8 cellular contexts compared by ENCODE assay signal in the genomic region with DNA sequence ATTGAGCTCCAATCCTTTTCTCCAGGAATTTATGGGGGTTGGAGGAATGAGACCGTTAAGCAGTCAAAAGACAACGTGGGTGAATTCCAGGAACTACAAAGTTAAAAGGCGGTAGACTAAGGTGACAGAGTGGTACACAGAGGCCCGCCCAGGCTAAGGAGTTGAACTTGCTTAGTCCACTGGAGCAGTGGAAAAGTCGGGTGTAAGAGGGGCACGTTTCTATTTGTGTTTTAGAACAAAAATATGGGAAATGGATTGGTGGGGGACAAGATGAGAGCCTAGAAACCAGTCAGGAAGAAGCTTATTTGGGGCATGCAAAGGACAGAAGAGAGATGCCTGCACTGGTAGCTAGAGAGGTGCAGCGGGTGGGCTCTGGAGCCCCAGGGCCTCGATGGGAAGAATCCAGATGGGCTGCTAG. TPM values are rescaled to one million over a fixed set of nuclear protein-coding genes. Genes with fewer than 3 reads are reported as not detected.
DNase-seq lines count a peak whose midpoint lies in the region; ATAC-seq and TF ChIP-seq lines count a peak whose summit lies in the region.

No MANE protein-coding gene starts in this region.

- peak overlapping the region; percentile 67 for H3K27ac Mint-ChIP-seq in chondrocyte (ENCODE audit: unreplicated experiment)

- H3K36me3 Mint-ChIP-seq in chondrocyte (ENCODE audit: low read depth), result no peaks in the 10 kb centered on the region

- peak overlapping the region; percentile 78 for H3K4me3 Mint-ChIP-seq in chondrocyte (ENCODE audit: unreplicated experiment)

- H3K36me3 ChIP-seq in DND-41 (ENCODE audit: insufficient read depth, low read length) (peaks cover 2% of the 10 kb centered on the region; the same call in 1 of the 2 replicates), Loucy (ENCODE audit: insufficient read depth, low read length) (no peaks in the 10 kb centered on the region), neuron (ENCODE audit: insufficient read depth, low read length) (no peaks in the 10 kb centered on the region)

- H3K9ac ChIP-seq in DND-41 (ENCODE audit: low read depth, low read length) (peak overlapping the region; percentile 99; the same call in 1 of the 2 replicates), Loucy (ENCODE audit: low read depth, low read length, poor library complexity, severe bottlenecking) (peak overlapping the region; percentile 99)

- H3K9me3 Mint-ChIP-seq in chondrocyte (ENCODE audit: low read depth), result no peaks in the 10 kb centered on the region

- H3K4me3 ChIP-seq in DND-41 (ENCODE audit: low read depth in 1 of 2, low read length in 2 of 2) (peak overlapping the region in 1 of 2 experiments; percentile 92; a peak in 1 of 4 replicates), Loucy (ENCODE audit: low read length, poor library complexity, severe bottlenecking) (peak overlapping the region; percentile 99), neuron (ENCODE audit: low read length) (peak overlapping the region; percentile 99)

- no peaks in the 10 kb centered on the region for H3K9me3 ChIP-seq in DND-41 (ENCODE audit: insufficient read depth, low read length, severe bottlenecking)
- H3K9me3 ChIP-seq in Loucy (ENCODE audit: insufficient read depth, low read depth, low read length), result no peaks in the 10 kb centered on the region
- H3K9me3 ChIP-seq in neuron (ENCODE audit: low read length), result peaks cover 2% of the 10 kb centered on the region

- peaks cover 39% of the 10 kb centered on the region for H3K4me1 ChIP-seq in DND-41 (ENCODE audit: insufficient read depth, low read length)
- H3K4me1 ChIP-seq in Loucy (ENCODE audit: insufficient read depth, low read length, poor library complexity, severe bottlenecking), result peaks cover 37% of the 10 kb centered on the region
- H3K4me1 ChIP-seq in neuron (ENCODE audit: insufficient read depth, low read length), result peaks cover 23% of the 10 kb centered on the region

- TF ChIP-seq CTCF in DND-41 (IDR thresholded peaks at IDR 0.05; ENCODE audit: borderline replicate concordance, extremely low read depth, low read length, poor library complexity, severe bottlenecking) (no peak), Loucy (conservative IDR thresholded peaks at IDR 0.05; ENCODE audit: low read length) (no peak), chondrocyte (IDR thresholded peaks at IDR 0.05) (no peak)

- H3K27me3 Mint-ChIP-seq in chondrocyte (ENCODE audit: low read depth), result peaks cover 4% of the 10 kb centered on the region

- H3F3A ChIP-seq in Loucy (ENCODE audit: low read depth), result no peaks in the 10 kb centered on the region

- no peak overlapping the region for H3K27ac ChIP-seq in DND-41 (ENCODE audit: low read length)

- H3K79me2 ChIP-seq in DND-41 (ENCODE audit: insufficient read depth, low read length) (peaks cover 38% of the 10 kb centered on the region), Loucy (ENCODE audit: insufficient read depth, low read length) (peaks cover 52% of the 10 kb centered on the region)

- peaks cover 11% of the 10 kb centered on the region for H3K4me1 Mint-ChIP-seq in chondrocyte (ENCODE audit: low read depth)

- peak overlapping the region; percentile 89 for H2AFZ ChIP-seq in DND-41 (ENCODE audit: low read depth, low read length)
- H2AFZ ChIP-seq in Loucy (ENCODE audit: low read length), result peak overlapping the region; percentile 83; the same call in 1 of the 2 replicates
- H2AFZ ChIP-seq in neuron (ENCODE audit: low read depth, low read length), result peak overlapping the region; percentile 94

- no peak for ATAC-seq in DND-41 (ENCODE audit: insufficient read depth, low read depth)
- no peak for ATAC-seq in HG02970 (IDR thresholded peaks at IDR 0.05; ENCODE audit: low FRiP score, unreplicated experiment)

- DNase-seq in DND-41 (peak; percentile 21), chondrocyte (ENCODE audit: low spot score) (no peak), SHP77 treated with DMSO at 0.1 percent for 48 hours (lab: John Stamatoyannopoulos, UW) (no peak), GM19238 (ENCODE audit: insufficient read length, low spot score) (no peak), DMS 273 (lab: John Stamatoyannopoulos, UW; ENCODE audit: unreplicated experiment) (no peak)

- H3K4me2 ChIP-seq in DND-41 (ENCODE audit: insufficient read depth, low read length) (peak overlapping the region; percentile 89), Loucy (ENCODE audit: low read depth, low read length, poor library complexity, severe bottlenecking) (peak overlapping the region; percentile 77)

- H4K20me1 ChIP-seq in DND-41 (ENCODE audit: insufficient read depth, low read length) (no peaks in the 10 kb centered on the region; the same call in 1 of the 2 replicates), Loucy (ENCODE audit: insufficient read depth, low read length, poor library complexity, severe bottlenecking) (peaks cover 13% of the 10 kb centered on the region)

- no peaks in the 10 kb centered on the region for H3K9me2 ChIP-seq in Loucy (replicated peaks; ENCODE audit: low read depth, low read length)

- H3K27me3 ChIP-seq in DND-41 (ENCODE audit: insufficient read depth, low read length, poor library complexity) (no peaks in the 10 kb centered on the region), Loucy (ENCODE audit: insufficient read depth, low read length, poor library complexity, severe bottlenecking) (no peaks in the 10 kb centered on the region), neuron (ENCODE audit: insufficient read depth, low read length) (no peaks in the 10 kb centered on the region)

RNA-seq across cellular contexts. Expression of gene LIN9, which starts 1.2 kb away (rescaled TPM):
- total RNA-seq in chondrocyte, result 2.1 to 3.0 TPM (median 2.2 TPM) in 3 replicates
